ENCODE assay signal across 9 cellular contexts in the genomic region with DNA sequence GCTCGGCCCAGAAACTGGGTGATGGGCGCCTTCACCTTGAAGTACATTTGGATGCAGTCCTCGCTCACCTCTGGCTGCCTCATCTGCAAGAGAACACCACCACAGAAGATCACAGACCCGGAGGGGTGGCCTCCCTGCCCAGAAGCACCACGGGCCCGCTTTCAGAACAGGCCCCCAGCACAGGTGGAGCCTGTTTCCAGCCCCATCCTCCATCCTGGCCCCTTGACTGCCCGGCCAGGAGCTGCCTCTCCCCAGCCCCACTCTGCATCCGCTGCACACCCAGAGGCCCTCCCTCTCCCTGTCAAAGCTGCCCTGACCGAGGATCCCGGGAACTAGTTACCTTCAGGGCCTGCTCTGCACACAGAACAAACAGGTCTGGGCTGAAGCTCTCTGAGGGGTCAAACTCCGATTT. TPM values are rescaled to one million over a fixed set of nuclear protein-coding genes. Genes with fewer than 3 reads are reported as not detected.
A peak's percentile ranks its signal among the peaks of the same experiment; 100 is the strongest.
DNase-seq lines count a peak whose midpoint lies in the region; ATAC-seq and TF ChIP-seq lines count a peak whose summit lies in the region.
"Had no signal": no experiment of that assay in that cellular context is flagged by ENCODE, and none has a peak within 500 bp of the region (broad histone marks: within the 10 kb centered on the region; RNA-seq: fewer than 3 reads in every experiment).

No MANE protein-coding gene starts in this region.

- H3K9ac ChIP-seq in ES-I3 (ENCODE audit: low read depth, low read length), result peak overlapping the region; percentile 53; the same call in 1 of the 2 replicates

- peak overlapping the region; percentile 62 for H3K4me3 Mint-ChIP-seq in WTC11
- H3K4me3 Mint-ChIP-seq in osteocyte (ENCODE audit: unreplicated experiment), result peak overlapping the region; percentile 51

- peak overlapping the region; percentile 49 to 66 for H3K4me3 ChIP-seq in right atrium auricular region

- H3K4me1 Mint-ChIP-seq in WTC11, result peaks cover 3% of the 10 kb centered on the region; the same call in 1 of the 2 replicates
- H3K4me1 Mint-ChIP-seq in osteocyte (ENCODE audit: unreplicated experiment), result peaks cover 2% of the 10 kb centered on the region

- no peak overlapping the region for H3K27ac ChIP-seq in right atrium auricular region

- DNase-seq in WTC11 (ENCODE audit: low spot score) (no peak), right atrium auricular region (ENCODE audit: low spot score) (no peak), osteocyte (ENCODE audit: extremely low spot score, unreplicated experiment) (no peak), NCI-H748 (lab: John Stamatoyannopoulos, UW; ENCODE audit: unreplicated experiment) (no peak), HK-2 (ENCODE audit: unreplicated experiment) (no peak)
- no peak for DNase-seq in activated CD4-positive, alpha-beta T cell treated with anti-CD3 and anti-CD28 coated beads for 4 hours
- DNase-seq: DND-41 had no signal

- H3K27ac Mint-ChIP-seq in WTC11, result no peak overlapping the region
- H3K27ac Mint-ChIP-seq in osteocyte (ENCODE audit: unreplicated experiment), result no peak overlapping the region

- TF ChIP-seq CTCF in WTC11 (IDR thresholded peaks at IDR 0.05), result no peak
- TF ChIP-seq CTCF in right atrium auricular region (IDR thresholded peaks at IDR 0.05), result no peak
- TF ChIP-seq CTCF in osteocyte (IDR thresholded peaks at IDR 0.05), result no peak

- H3K36me3 ChIP-seq in ES-I3 (ENCODE audit: insufficient read depth, low read length) (no peaks in the 10 kb centered on the region), right atrium auricular region (no peaks in the 10 kb centered on the region)

- POLR2A ChIA-PET in WTC11 (lab: Charles Lee), result no interaction called here

- CTCF ChIA-PET in WTC11 (lab: Charles Lee), result interaction anchor here (0.9 to 1.0 kb wide), 3 partner anchors 146 to 184 kb away, joined by 3 to 4 read pairs (median 3); partner anchors contain the start of gene ADGRA1

- H3K4me1 ChIP-seq in ES-I3 (ENCODE audit: insufficient read depth, low read length) (no peaks in the 10 kb centered on the region; the same call in 1 of the 2 replicates), right atrium auricular region (peaks cover 0 to 17% of the 10 kb centered on the region in 2 donors)

- ATAC-seq in WTC11 (no peak), GM21526 (IDR thresholded peaks at IDR 0.05; ENCODE audit: low FRiP score, unreplicated experiment) (no peak)

- H3K36me3 Mint-ChIP-seq in WTC11, result no peaks in the 10 kb centered on the region
- H3K36me3 Mint-ChIP-seq in osteocyte (ENCODE audit: unreplicated experiment), result no peaks in the 10 kb centered on the region

- peaks cover 0 to 5% of the 10 kb centered on the region in 2 donors for H3K27me3 ChIP-seq in right atrium auricular region

- H3K9me3 Mint-ChIP-seq in WTC11, result no peaks in the 10 kb centered on the region
- H3K9me3 Mint-ChIP-seq in osteocyte (ENCODE audit: unreplicated experiment), result no peaks in the 10 kb centered on the region

- peaks cover 3% of the 10 kb centered on the region; the same call in 1 of the 2 replicates for H3K27me3 Mint-ChIP-seq in WTC11 (ENCODE audit: low read depth)
- peaks cover 10% of the 10 kb centered on the region for H3K27me3 Mint-ChIP-seq in osteocyte (ENCODE audit: unreplicated experiment)

- H3K9me3 ChIP-seq in ES-I3 (ENCODE audit: control insufficient read depth, insufficient read depth, low read length) (no peaks in the 10 kb centered on the region), right atrium auricular region (no peaks in the 10 kb centered on the region)

TF ChIP-seq in WTC11, 78 proteins besides CTCF, POLR2A, EP300 and RAD21:
- no peak for TF ChIP-seq ATF3 (CRISPR knock-in tag; conservative IDR thresholded peaks at IDR 0.05)
- no peak for TF ChIP-seq KAT7 (CRISPR knock-in tag; IDR thresholded peaks at IDR 0.05; ENCODE audit: borderline replicate concordance)
- no peak for TF ChIP-seq EMX1 (CRISPR knock-in tag; IDR thresholded peaks at IDR 0.05)
- TF ChIP-seq, protein P1, sequence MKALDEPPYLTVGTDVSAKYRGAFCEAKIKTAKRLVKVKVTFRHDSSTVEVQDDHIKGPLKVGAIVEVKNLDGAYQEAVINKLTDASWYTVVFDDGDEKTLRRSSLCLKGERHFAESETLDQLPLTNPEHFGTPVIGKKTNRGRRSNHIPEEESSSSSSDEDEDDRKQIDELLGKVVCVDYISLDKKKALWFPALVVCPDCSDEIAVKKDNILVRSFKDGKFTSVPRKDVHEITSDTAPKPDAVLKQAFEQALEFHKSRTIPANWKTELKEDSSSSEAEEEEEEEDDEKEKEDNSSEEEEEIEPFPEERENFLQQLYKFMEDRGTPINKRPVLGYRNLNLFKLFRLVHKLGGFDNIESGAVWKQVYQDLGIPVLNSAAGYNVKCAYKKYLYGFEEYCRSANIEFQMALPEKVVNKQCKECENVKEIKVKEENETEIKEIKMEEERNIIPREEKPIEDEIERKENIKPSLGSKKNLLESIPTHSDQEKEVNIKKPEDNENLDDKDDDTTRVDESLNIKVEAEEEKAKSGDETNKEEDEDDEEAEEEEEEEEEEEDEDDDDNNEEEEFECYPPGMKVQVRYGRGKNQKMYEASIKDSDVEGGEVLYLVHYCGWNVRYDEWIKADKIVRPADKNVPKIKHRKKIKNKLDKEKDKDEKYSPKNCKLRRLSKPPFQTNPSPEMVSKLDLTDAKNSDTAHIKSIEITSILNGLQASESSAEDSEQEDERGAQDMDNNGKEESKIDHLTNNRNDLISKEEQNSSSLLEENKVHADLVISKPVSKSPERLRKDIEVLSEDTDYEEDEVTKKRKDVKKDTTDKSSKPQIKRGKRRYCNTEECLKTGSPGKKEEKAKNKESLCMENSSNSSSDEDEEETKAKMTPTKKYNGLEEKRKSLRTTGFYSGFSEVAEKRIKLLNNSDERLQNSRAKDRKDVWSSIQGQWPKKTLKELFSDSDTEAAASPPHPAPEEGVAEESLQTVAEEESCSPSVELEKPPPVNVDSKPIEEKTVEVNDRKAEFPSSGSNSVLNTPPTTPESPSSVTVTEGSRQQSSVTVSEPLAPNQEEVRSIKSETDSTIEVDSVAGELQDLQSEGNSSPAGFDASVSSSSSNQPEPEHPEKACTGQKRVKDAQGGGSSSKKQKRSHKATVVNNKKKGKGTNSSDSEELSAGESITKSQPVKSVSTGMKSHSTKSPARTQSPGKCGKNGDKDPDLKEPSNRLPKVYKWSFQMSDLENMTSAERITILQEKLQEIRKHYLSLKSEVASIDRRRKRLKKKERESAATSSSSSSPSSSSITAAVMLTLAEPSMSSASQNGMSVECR (CRISPR knock-in tag; IDR thresholded peaks at IDR 0.05; ENCODE audit: borderline replicate concordance), result no peak
- no peak for TF ChIP-seq NFYB (CRISPR knock-in tag; conservative IDR thresholded peaks at IDR 0.05; ENCODE audit: low read depth)
- TF ChIP-seq ATF6 (CRISPR knock-in tag; IDR thresholded peaks at IDR 0.05), result no peak

RNA-seq across cellular contexts. Expression of gene CFAP46, which starts 0.7 kb away (rescaled TPM):
- total RNA-seq in WTC11 (2021), result 2.9 to 3.4 TPM (median 3.3 TPM) in 3 replicates
- total RNA-seq in right atrium auricular region, result 1 to 10 TPM in 1 of 2 donors, under 1 TPM in 1; 0.35 to 1.5 TPM
- 0.50 and 0.56 TPM in 2 replicates for total RNA-seq in osteocyte
